Comparison of ENCODE assay signal across 18 cellular contexts in the genomic region with DNA sequence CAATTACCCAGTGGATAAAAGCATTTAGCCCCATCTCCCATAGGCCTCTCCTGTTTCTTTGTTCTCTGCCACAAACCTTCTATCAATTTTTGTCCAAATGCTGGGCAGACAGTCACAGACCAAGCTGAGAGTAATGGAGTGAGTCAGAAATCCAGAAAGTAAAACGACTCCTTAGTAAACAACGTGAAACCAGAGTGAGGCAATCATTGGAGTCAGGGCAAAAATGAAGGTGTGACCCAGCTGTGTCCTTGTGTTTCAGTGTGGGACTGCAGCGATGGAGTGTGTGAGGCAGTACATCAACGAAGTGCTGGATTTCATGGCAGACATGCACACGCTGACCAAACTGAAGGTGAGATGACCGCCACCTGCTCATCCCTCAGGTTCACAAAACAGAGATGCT.
DNase-seq lines count a peak whose midpoint lies in the region; ATAC-seq and TF ChIP-seq lines count a peak whose summit lies in the region.
"Had no signal": no experiment of that assay in that cellular context is flagged by ENCODE, and none has a peak within 500 bp of the region (broad histone marks: within the 10 kb centered on the region; RNA-seq: fewer than 3 reads in every experiment).

No MANE protein-coding gene starts in this region.

- no peak for DNase-seq in activated naive CD4-positive, alpha-beta T cell treated with Interleukin-2 at 50 U/mL for 16 hours
- DNase-seq in WTC11 (ENCODE audit: low spot score) (no peak), kidney tubule cell (ENCODE audit: low spot score) (peak; percentile 3), type B pancreatic cell (ENCODE audit: extremely low spot score, unreplicated experiment) (no peak)
- DNase-seq: C1 segment of cervical spinal cord, COR-L47, DMS153, HFFc6, KBM-7, NCI-H1105, NCI-H1694 treated with DMSO at 0.1 percent for 48 hours, NCI-H524, OCI-M1 had no signal

- peaks cover 17% of the 10 kb centered on the region for H3K27me3 Mint-ChIP-seq in activated naive CD4-positive, alpha-beta T cell treated with anti-CD3 and anti-CD28 coated beads, Interleukin-2, amount 50 U/mL, for 24 hours
- 0 out of 2 replicates have a peak, but pooled peaks cover 2% of the 10 kb centered on the region for H3K27me3 Mint-ChIP-seq in WTC11 (ENCODE audit: low read depth)
- H3K27me3 Mint-ChIP-seq in activated T-helper 17 cell treated with anti-CD3 and anti-CD28 coated beads, Interleukin-2, amount 50 U/mL, for 72 hours = peaks cover 43% of the 10 kb centered on the region
- peaks cover 45% of the 10 kb centered on the region for H3K27me3 Mint-ChIP-seq in type B pancreatic cell

- no peaks in the 10 kb centered on the region for H3K9me3 Mint-ChIP-seq in activated naive CD4-positive, alpha-beta T cell treated with anti-CD3 and anti-CD28 coated beads, Interleukin-2, amount 50 U/mL, for 24 hours
- no peaks in the 10 kb centered on the region for H3K9me3 Mint-ChIP-seq in WTC11
- no peaks in the 10 kb centered on the region for H3K9me3 Mint-ChIP-seq in activated T-helper 17 cell treated with anti-CD3 and anti-CD28 coated beads, Interleukin-2, amount 50 U/mL, for 72 hours
- no peaks in the 10 kb centered on the region for H3K9me3 Mint-ChIP-seq in type B pancreatic cell

- peak overlapping the region; percentile 43 for H3K27ac Mint-ChIP-seq in activated naive CD4-positive, alpha-beta T cell treated with anti-CD3 and anti-CD28 coated beads, Interleukin-2, amount 50 U/mL, for 24 hours
- H3K27ac Mint-ChIP-seq in WTC11 (peak overlapping the region; percentile 7), type B pancreatic cell (no peak overlapping the region)
- no peak overlapping the region for H3K27ac Mint-ChIP-seq in activated T-helper 17 cell treated with anti-CD3 and anti-CD28 coated beads, Interleukin-2, amount 50 U/mL, for 72 hours
- H3K27ac Mint-ChIP-seq: HFFc6 had no signal

- H3K4me1 Mint-ChIP-seq in activated naive CD4-positive, alpha-beta T cell treated with anti-CD3 and anti-CD28 coated beads, Interleukin-2, amount 50 U/mL, for 24 hours = no peaks in the 10 kb centered on the region
- H3K4me1 Mint-ChIP-seq in WTC11 (peaks cover 64% of the 10 kb centered on the region), type B pancreatic cell (ENCODE audit: unreplicated experiment) (peaks cover 12% of the 10 kb centered on the region)
- no peaks in the 10 kb centered on the region for H3K4me1 Mint-ChIP-seq in activated T-helper 17 cell treated with anti-CD3 and anti-CD28 coated beads, Interleukin-2, amount 50 U/mL, for 72 hours

- CTCF ChIA-PET in WTC11 (lab: Charles Lee) = interaction anchor here (2.7 to 4.5 kb wide), 2 partner anchors 31 to 217 kb away, joined by 12 to 52 read pairs; no protein-coding TSS in a partner anchor

- H3K4me3 Mint-ChIP-seq in activated naive CD4-positive, alpha-beta T cell treated with anti-CD3 and anti-CD28 coated beads, Interleukin-2, amount 50 U/mL, for 24 hours = no peak overlapping the region
- no peak overlapping the region for H3K4me3 Mint-ChIP-seq in WTC11
- no peak overlapping the region for H3K4me3 Mint-ChIP-seq in activated T-helper 17 cell treated with anti-CD3 and anti-CD28 coated beads, Interleukin-2, amount 50 U/mL, for 72 hours
- no peak overlapping the region for H3K4me3 Mint-ChIP-seq in type B pancreatic cell
- H3K4me3 Mint-ChIP-seq: HFFc6 had no signal

- POLR2A ChIA-PET in WTC11 (lab: Charles Lee) = no interaction called here

- no peaks in the 10 kb centered on the region for H3K36me3 Mint-ChIP-seq in activated naive CD4-positive, alpha-beta T cell treated with anti-CD3 and anti-CD28 coated beads, Interleukin-2, amount 50 U/mL, for 24 hours
- H3K36me3 Mint-ChIP-seq in WTC11 = no peaks in the 10 kb centered on the region
- no peaks in the 10 kb centered on the region for H3K36me3 Mint-ChIP-seq in activated T-helper 17 cell treated with anti-CD3 and anti-CD28 coated beads, Interleukin-2, amount 50 U/mL, for 72 hours (ENCODE audit: low read depth)
- no peaks in the 10 kb centered on the region for H3K36me3 Mint-ChIP-seq in type B pancreatic cell

- ATAC-seq in WTC11 (no peak), GM21381 (IDR thresholded peaks at IDR 0.05; ENCODE audit: unreplicated experiment) (no peak), GM21367 (IDR thresholded peaks at IDR 0.05; ENCODE audit: unreplicated experiment) (no peak)
- no peak for ATAC-seq in activated T-helper 17 cell treated with anti-CD3 and anti-CD28 coated beads, Interleukin-2, amount 50 U/mL, for 72 hours (replicated peaks)
- ATAC-seq: SK-N-SH treated with all-trans-retinoic acid at 6 μM for 48 hours had no signal

- no peak for TF ChIP-seq CTCF in WTC11 (IDR thresholded peaks at IDR 0.05)
- no peak for TF ChIP-seq CTCF in type B pancreatic cell (conservative IDR thresholded peaks at IDR 0.05)

TF ChIP-seq in WTC11, 78 proteins besides CTCF, POLR2A, EP300 and RAD21 (continues in another document):
- TF ChIP-seq TEAD4 (CRISPR knock-in tag; IDR thresholded peaks at IDR 0.05) (no peak), ZNF232 (CRISPR knock-in tag; IDR thresholded peaks at IDR 0.05) (no peak), TP53 (CRISPR knock-in tag; IDR thresholded peaks at IDR 0.05) (no peak), TCF7 (CRISPR knock-in tag; IDR thresholded peaks at IDR 0.05; ENCODE audit: low read depth) (no peak), PRRX2 (CRISPR knock-in tag; IDR thresholded peaks at IDR 0.05) (no peak), ETV6 (CRISPR knock-in tag; IDR thresholded peaks at IDR 0.05) (no peak), SP1 (CRISPR knock-in tag; conservative IDR thresholded peaks at IDR 0.05) (no peak), CREM (CRISPR knock-in tag; IDR thresholded peaks at IDR 0.05) (no peak)
- TF ChIP-seq, protein P1, sequence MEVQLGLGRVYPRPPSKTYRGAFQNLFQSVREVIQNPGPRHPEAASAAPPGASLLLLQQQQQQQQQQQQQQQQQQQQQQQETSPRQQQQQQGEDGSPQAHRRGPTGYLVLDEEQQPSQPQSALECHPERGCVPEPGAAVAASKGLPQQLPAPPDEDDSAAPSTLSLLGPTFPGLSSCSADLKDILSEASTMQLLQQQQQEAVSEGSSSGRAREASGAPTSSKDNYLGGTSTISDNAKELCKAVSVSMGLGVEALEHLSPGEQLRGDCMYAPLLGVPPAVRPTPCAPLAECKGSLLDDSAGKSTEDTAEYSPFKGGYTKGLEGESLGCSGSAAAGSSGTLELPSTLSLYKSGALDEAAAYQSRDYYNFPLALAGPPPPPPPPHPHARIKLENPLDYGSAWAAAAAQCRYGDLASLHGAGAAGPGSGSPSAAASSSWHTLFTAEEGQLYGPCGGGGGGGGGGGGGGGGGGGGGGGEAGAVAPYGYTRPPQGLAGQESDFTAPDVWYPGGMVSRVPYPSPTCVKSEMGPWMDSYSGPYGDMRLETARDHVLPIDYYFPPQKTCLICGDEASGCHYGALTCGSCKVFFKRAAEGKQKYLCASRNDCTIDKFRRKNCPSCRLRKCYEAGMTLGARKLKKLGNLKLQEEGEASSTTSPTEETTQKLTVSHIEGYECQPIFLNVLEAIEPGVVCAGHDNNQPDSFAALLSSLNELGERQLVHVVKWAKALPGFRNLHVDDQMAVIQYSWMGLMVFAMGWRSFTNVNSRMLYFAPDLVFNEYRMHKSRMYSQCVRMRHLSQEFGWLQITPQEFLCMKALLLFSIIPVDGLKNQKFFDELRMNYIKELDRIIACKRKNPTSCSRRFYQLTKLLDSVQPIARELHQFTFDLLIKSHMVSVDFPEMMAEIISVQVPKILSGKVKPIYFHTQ (CRISPR knock-in tag; IDR thresholded peaks at IDR 0.05) = no peak
- TF ChIP-seq, protein P2, sequence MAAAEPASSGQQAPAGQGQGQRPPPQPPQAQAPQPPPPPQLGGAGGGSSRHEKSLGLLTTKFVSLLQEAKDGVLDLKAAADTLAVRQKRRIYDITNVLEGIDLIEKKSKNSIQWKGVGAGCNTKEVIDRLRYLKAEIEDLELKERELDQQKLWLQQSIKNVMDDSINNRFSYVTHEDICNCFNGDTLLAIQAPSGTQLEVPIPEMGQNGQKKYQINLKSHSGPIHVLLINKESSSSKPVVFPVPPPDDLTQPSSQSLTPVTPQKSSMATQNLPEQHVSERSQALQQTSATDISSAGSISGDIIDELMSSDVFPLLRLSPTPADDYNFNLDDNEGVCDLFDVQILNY (CRISPR knock-in tag; IDR thresholded peaks at IDR 0.05) = no peak
- TF ChIP-seq, protein P3, sequence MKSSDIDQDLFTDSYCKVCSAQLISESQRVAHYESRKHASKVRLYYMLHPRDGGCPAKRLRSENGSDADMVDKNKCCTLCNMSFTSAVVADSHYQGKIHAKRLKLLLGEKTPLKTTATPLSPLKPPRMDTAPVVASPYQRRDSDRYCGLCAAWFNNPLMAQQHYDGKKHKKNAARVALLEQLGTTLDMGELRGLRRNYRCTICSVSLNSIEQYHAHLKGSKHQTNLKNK (CRISPR knock-in tag; IDR thresholded peaks at IDR 0.05) = no peak
- TF ChIP-seq, protein P4, sequence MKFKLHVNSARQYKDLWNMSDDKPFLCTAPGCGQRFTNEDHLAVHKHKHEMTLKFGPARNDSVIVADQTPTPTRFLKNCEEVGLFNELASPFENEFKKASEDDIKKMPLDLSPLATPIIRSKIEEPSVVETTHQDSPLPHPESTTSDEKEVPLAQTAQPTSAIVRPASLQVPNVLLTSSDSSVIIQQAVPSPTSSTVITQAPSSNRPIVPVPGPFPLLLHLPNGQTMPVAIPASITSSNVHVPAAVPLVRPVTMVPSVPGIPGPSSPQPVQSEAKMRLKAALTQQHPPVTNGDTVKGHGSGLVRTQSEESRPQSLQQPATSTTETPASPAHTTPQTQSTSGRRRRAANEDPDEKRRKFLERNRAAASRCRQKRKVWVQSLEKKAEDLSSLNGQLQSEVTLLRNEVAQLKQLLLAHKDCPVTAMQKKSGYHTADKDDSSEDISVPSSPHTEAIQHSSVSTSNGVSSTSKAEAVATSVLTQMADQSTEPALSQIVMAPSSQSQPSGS (CRISPR knock-in tag; IDR thresholded peaks at IDR 0.05; ENCODE audit: borderline replicate concordance, low read depth) = no peak
- TF ChIP-seq, protein P5, sequence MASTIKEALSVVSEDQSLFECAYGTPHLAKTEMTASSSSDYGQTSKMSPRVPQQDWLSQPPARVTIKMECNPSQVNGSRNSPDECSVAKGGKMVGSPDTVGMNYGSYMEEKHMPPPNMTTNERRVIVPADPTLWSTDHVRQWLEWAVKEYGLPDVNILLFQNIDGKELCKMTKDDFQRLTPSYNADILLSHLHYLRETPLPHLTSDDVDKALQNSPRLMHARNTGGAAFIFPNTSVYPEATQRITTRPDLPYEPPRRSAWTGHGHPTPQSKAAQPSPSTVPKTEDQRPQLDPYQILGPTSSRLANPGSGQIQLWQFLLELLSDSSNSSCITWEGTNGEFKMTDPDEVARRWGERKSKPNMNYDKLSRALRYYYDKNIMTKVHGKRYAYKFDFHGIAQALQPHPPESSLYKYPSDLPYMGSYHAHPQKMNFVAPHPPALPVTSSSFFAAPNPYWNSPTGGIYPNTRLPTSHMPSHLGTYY (CRISPR knock-in tag; IDR thresholded peaks at IDR 0.05) = no peak

Comparison
In these comparisons a context has a peak if more than half of its experiments do, and no peak if none do; other contexts are left out.
1. H3K27ac Mint-ChIP-seq: peak in activated naive CD4-positive, alpha-beta T cell treated with anti-CD3 and anti-CD28 coated beads, Interleukin-2, amount 50 U/mL, for 24 hours (single experiment) and WTC11 (single experiment); none in activated T-helper 17 cell treated with anti-CD3 and anti-CD28 coated beads, Interleukin-2, amount 50 U/mL, for 72 hours (single experiment) and type B pancreatic cell (single experiment).